1 cellular context compared by ENCODE assay signal in the genomic region with DNA sequence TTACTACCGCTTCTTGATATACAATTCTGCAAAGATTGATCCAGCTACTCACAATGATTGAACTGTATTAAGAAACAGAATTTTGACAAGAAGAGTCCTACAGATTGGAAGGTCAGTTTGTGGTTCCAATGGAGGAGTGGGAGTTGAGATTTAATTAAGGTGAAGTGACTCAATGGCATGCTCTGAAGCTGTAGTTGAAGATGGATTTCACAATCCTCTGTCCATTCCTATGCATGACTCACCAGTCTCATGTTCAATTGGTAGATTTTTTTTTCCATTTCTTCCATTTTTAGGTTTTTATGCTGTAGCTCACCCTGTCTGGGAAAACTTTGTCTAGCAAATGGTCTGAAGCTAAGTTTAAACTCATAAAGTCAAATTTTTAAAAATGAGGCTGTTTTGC.
TF ChIP-seq lines count a peak whose summit lies in the region.

No MANE protein-coding gene starts in this region.

TF ChIP-seq in SK-N-SH treated with all-trans-retinoic acid at 6 μM for 48 hours, 23 proteins besides CTCF, POLR2A, EP300 and RAD21 (continued from another document):
- TF ChIP-seq PPARA (CRISPR knock-in tag; IDR thresholded peaks at IDR 0.05; ENCODE audit: borderline replicate concordance) (no peak), OSR1 (CRISPR knock-in tag; IDR thresholded peaks at IDR 0.05) (no peak), ISL1 (CRISPR knock-in tag; IDR thresholded peaks at IDR 0.05) (no peak; the same call in 1 of the 2 replicates), ZNF70 (CRISPR knock-in tag; IDR thresholded peaks at IDR 0.05) (no peak), GLIS3 (CRISPR knock-in tag; IDR thresholded peaks at IDR 0.05) (no peak)
- TF ChIP-seq, protein P1, sequence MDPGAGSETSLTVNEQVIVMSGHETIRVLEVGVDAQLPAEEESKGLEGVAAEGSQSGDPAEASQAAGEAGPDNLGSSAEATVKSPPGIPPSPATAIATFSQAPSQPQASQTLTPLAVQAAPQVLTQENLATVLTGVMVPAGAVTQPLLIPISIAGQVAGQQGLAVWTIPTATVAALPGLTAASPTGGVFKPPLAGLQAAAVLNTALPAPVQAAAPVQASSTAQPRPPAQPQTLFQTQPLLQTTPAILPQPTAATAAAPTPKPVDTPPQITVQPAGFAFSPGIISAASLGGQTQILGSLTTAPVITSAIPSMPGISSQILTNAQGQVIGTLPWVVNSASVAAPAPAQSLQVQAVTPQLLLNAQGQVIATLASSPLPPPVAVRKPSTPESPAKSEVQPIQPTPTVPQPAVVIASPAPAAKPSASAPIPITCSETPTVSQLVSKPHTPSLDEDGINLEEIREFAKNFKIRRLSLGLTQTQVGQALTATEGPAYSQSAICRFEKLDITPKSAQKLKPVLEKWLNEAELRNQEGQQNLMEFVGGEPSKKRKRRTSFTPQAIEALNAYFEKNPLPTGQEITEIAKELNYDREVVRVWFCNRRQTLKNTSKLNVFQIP (CRISPR knock-in tag; IDR thresholded peaks at IDR 0.05; ENCODE audit: borderline replicate concordance, low read depth) = no peak
